25 cellular contexts compared by ENCODE assay signal in genomic region chr5:110255194-110255593, GRCh38.
"Had no signal": no experiment of that assay in that cellular context is flagged by ENCODE, and none has a peak within 500 bp of the region (broad histone marks: within the 10 kb centered on the region; RNA-seq: fewer than 3 reads in every experiment).

No MANE protein-coding gene starts in this region.

- H3K36me3 Mint-ChIP-seq: activated naive CD4-positive, alpha-beta T cell treated with anti-CD3 and anti-CD28 coated beads, Interleukin-2, amount 50 U/mL, for 24 hours; activated naive CD8-positive, alpha-beta T cell treated with anti-CD3 and anti-CD28 coated beads, Interleukin-2, amount 10 ng/mL, durations not matched to agents 7 days and 5 days had no signal

- H3K27ac ChIP-seq: body of pancreas, breast epithelium, SJCRH30, SK-N-MC had no signal

- H3K9me3 ChIP-seq: body of pancreas, breast epithelium, SJCRH30 had no signal

- H3K27me3 Mint-ChIP-seq: activated naive CD4-positive, alpha-beta T cell treated with anti-CD3 and anti-CD28 coated beads, Interleukin-2, amount 50 U/mL, for 24 hours; activated naive CD8-positive, alpha-beta T cell treated with anti-CD3 and anti-CD28 coated beads, Interleukin-2, amount 10 ng/mL, durations not matched to agents 7 days and 5 days; activated T-cell treated with anti-CD3 and anti-CD28 coated beads, Interleukin-2, amount 50 U/mL, for 24 hours had no signal

- H3K4me3 Mint-ChIP-seq: activated CD4-positive, alpha-beta T cell treated with anti-CD3 and anti-CD28 coated beads for 36 hours; activated CD4-positive, alpha-beta T cell treated with anti-CD3 and anti-CD28 coated beads, Interleukin-2, amount 10 ng/mL, durations not matched to agents 7 days and 5 days; activated CD8-positive, alpha-beta T cell treated with anti-CD3 and anti-CD28 coated beads, Interleukin-2, amount 10 ng/mL, durations not matched to agents 7 days and 5 days; activated naive CD4-positive, alpha-beta T cell treated with anti-CD3 and anti-CD28 coated beads, Interleukin-2, amount 50 U/mL, for 24 hours; activated naive CD8-positive, alpha-beta T cell treated with anti-CD3 and anti-CD28 coated beads, Interleukin-2, amount 10 ng/mL, durations not matched to agents 7 days and 5 days; activated T-cell treated with anti-CD3 and anti-CD28 coated beads, Interleukin-2, amount 50 U/mL, for 24 hours; T-helper 1 cell treated with Interleukin-12 subunit alpha and Interleukin-12 subunit beta and Interleukin-4 antibody, amounts not matched to agents 30 μg/mL and 1 μg/mL, for 36 hours; T-helper 2 cell treated with Interferon-gamma antibody and Interleukin-4, amounts not matched to agents 5 μg/mL and 100 μg/mL, for 36 hours had no signal

- H3K36me3 ChIP-seq: breast epithelium, SJCRH30 had no signal

- H3K27ac Mint-ChIP-seq: activated CD4-positive, alpha-beta T cell treated with anti-CD3 and anti-CD28 coated beads for 36 hours; activated CD4-positive, alpha-beta T cell treated with anti-CD3 and anti-CD28 coated beads, Interleukin-2, amount 10 ng/mL, durations not matched to agents 7 days and 5 days; activated CD8-positive, alpha-beta T cell treated with anti-CD3 and anti-CD28 coated beads, Interleukin-2, amount 10 ng/mL, durations not matched to agents 7 days and 5 days; activated naive CD4-positive, alpha-beta T cell treated with anti-CD3 and anti-CD28 coated beads, Interleukin-2, amount 50 U/mL, for 24 hours; activated naive CD8-positive, alpha-beta T cell treated with anti-CD3 and anti-CD28 coated beads, Interleukin-2, amount 10 ng/mL, durations not matched to agents 7 days and 5 days; activated T-cell treated with anti-CD3 and anti-CD28 coated beads, Interleukin-2, amount 50 U/mL, for 24 hours; activated T-helper 2 cell treated with anti-CD3 and anti-CD28 coated beads, Interferon-gamma antibody, Interleukin-2, Interleukin-4, amounts not matched to agents 10 μg/mL and 5 μg/mL and 100 μg/mL, durations not matched to agents 14 hours and 24 hours and 36 hours; T-helper 1 cell treated with Interleukin-12 subunit alpha and Interleukin-12 subunit beta and Interleukin-4 antibody, amounts not matched to agents 30 μg/mL and 1 μg/mL, for 36 hours; T-helper 2 cell treated with Interferon-gamma antibody and Interleukin-4, amounts not matched to agents 5 μg/mL and 100 μg/mL, for 36 hours had no signal

- H3K4me3 ChIP-seq: body of pancreas, breast epithelium, K562, SJCRH30, SK-N-MC had no signal

- H3K9me3 Mint-ChIP-seq: activated CD4-positive, alpha-beta T cell treated with anti-CD3 and anti-CD28 coated beads, Interleukin-2, amount 10 ng/mL, durations not matched to agents 7 days and 5 days; activated naive CD4-positive, alpha-beta T cell treated with anti-CD3 and anti-CD28 coated beads, Interleukin-2, amount 50 U/mL, for 24 hours; activated naive CD8-positive, alpha-beta T cell treated with anti-CD3 and anti-CD28 coated beads, Interleukin-2, amount 10 ng/mL, durations not matched to agents 7 days and 5 days; activated T-cell treated with anti-CD3 and anti-CD28 coated beads, Interleukin-2, amount 50 U/mL, for 24 hours; activated T-helper 2 cell treated with anti-CD3 and anti-CD28 coated beads, Interferon-gamma antibody, Interleukin-2, Interleukin-4, amounts not matched to agents 10 μg/mL and 5 μg/mL and 100 μg/mL, durations not matched to agents 14 hours and 24 hours and 36 hours; T-helper 1 cell treated with Interleukin-12 subunit alpha and Interleukin-12 subunit beta and Interleukin-4 antibody, amounts not matched to agents 30 μg/mL and 1 μg/mL, for 36 hours; T-helper 2 cell treated with Interferon-gamma antibody and Interleukin-4, amounts not matched to agents 5 μg/mL and 100 μg/mL, for 36 hours had no signal

- H3K27me3 ChIP-seq: body of pancreas, breast epithelium, SJCRH30 had no signal

- DNase-seq: activated CD4-positive, alpha-beta T cell treated with anti-CD3 and anti-CD28 coated beads for 36 hours; activated CD4-positive, alpha-beta T cell treated with anti-CD3 and anti-CD28 coated beads, Interleukin-2, amount 10 ng/mL, durations not matched to agents 7 days and 5 days; activated CD4-positive, alpha-beta T cell treated with anti-CD3 and anti-CD28 coated beads, Interleukin-2, amount 50 U/mL, for 48 hours; activated CD8-positive, alpha-beta T cell treated with anti-CD3 and anti-CD28 coated beads, Interleukin-2, amount 10 ng/mL, durations not matched to agents 7 days and 5 days; activated gamma-delta T cell; activated naive CD4-positive, alpha-beta T cell treated with Interleukin-2 at 50 U/mL for 16 hours; activated naive CD8-positive, alpha-beta T cell treated with anti-CD3 and anti-CD28 coated beads, Interleukin-2, amount 10 ng/mL, durations not matched to agents 7 days and 5 days; activated T-cell treated with anti-CD3 and anti-CD28 coated beads, Interleukin-2, amount 50 U/mL, for 24 hours; amygdala; body of pancreas; NCI-H1105; NCI-H1417 treated with DMSO at 0.1 percent for 48 hours; NCI-H187 treated with DMSO at 0.1 percent for 48 hours; NCI-H2081 treated with DMSO at 0.1 percent for 48 hours; NCI-H345; NCI-H524 treated with DMSO at 0.1 percent for 48 hours; SHP77; SJCRH30 had no signal

- H3K4me1 ChIP-seq: body of pancreas, breast epithelium, SJCRH30 had no signal

- H3K4me1 Mint-ChIP-seq: activated CD4-positive, alpha-beta T cell treated with anti-CD3 and anti-CD28 coated beads for 36 hours; activated CD4-positive, alpha-beta T cell treated with anti-CD3 and anti-CD28 coated beads, Interleukin-2, amount 10 ng/mL, durations not matched to agents 7 days and 5 days; activated naive CD4-positive, alpha-beta T cell treated with anti-CD3 and anti-CD28 coated beads, Interleukin-2, amount 50 U/mL, for 24 hours; activated naive CD8-positive, alpha-beta T cell treated with anti-CD3 and anti-CD28 coated beads, Interleukin-2, amount 10 ng/mL, durations not matched to agents 7 days and 5 days had no signal
